Comparison of ENCODE assay signal across 1 cellular context in genomic region chr22:42816339-42816738, GRCh38.
TF ChIP-seq lines count a peak whose summit lies in the region.

No MANE protein-coding gene starts in this region.

TF ChIP-seq in GM23338, 12 proteins besides CTCF, POLR2A, EP300 and RAD21 (continued from another document):
- no peak for TF ChIP-seq ZNF462 (CRISPR knock-in tag; IDR thresholded peaks at IDR 0.05)
- no peak for TF ChIP-seq ZNF331 (CRISPR knock-in tag; IDR thresholded peaks at IDR 0.05; ENCODE audit: low read depth)
- no peak for TF ChIP-seq CREB1 (CRISPR knock-in tag; IDR thresholded peaks at IDR 0.05; ENCODE audit: low read depth)
- no peak for TF ChIP-seq EZH2phosphoT487 (IDR thresholded peaks at IDR 0.05; ENCODE audit: unreplicated experiment)
- no peak for TF ChIP-seq STAT1 (IDR thresholded peaks at IDR 0.05; ENCODE audit: unreplicated experiment)
- no peak for TF ChIP-seq ZNF114 (CRISPR knock-in tag; IDR thresholded peaks at IDR 0.05)
- TF ChIP-seq NANOG (IDR thresholded peaks at IDR 0.05; ENCODE audit: borderline replicate concordance): no peak
- no peak for TF ChIP-seq EZH2 (IDR thresholded peaks at IDR 0.05; ENCODE audit: low read depth, unreplicated experiment)
- no peak for TF ChIP-seq ETS1 (IDR thresholded peaks at IDR 0.05)
